ENCODE assay signal across 23 cellular contexts in genomic region chr4:1018147-1019020, GRCh38. TPM values are rescaled to one million over a fixed set of nuclear protein-coding genes. Genes with fewer than 3 reads are reported as not detected.
DNase-seq lines count a peak whose midpoint lies in the region; ATAC-seq and TF ChIP-seq lines count a peak whose summit lies in the region.
"Had no signal": no experiment of that assay in that cellular context is flagged by ENCODE, and none has a peak within 500 bp of the region (broad histone marks: within the 10 kb centered on the region; RNA-seq: fewer than 3 reads in every experiment).

No MANE protein-coding gene starts in this region.

- whole genome bisulfite sequencing in endodermal cell (ENCODE audit: insufficient coverage in 1 of 2, insufficient read length in 1 of 2), 2 experiments: 87 to 90% methylated on average over 11 to 29 of the region's 29 CpGs

- H3K9me3 ChIP-seq in HEK293 (ENCODE audit: control insufficient read depth, insufficient read depth, low read depth, low read length) (no peaks in the 10 kb centered on the region), endodermal cell (ENCODE audit: control insufficient read depth, low read length) (no peaks in the 10 kb centered on the region)

- H3K27me3 ChIP-seq in endodermal cell (ENCODE audit: control insufficient read depth, insufficient read depth, low read length, poor library complexity, severe bottlenecking): no peaks in the 10 kb centered on the region

- H3K27ac ChIP-seq in HEK293 (ENCODE audit: extremely low read depth, low read depth, low read length): no peak overlapping the region
- peak overlapping the region; percentile 72 for H3K27ac ChIP-seq in VCaP
- no peak overlapping the region for H3K27ac ChIP-seq in endodermal cell (ENCODE audit: low read depth, low read length)

- ATAC-seq in GM18873 (IDR thresholded peaks at IDR 0.05; ENCODE audit: low FRiP score, unreplicated experiment) (no peak), GM19328 (IDR thresholded peaks at IDR 0.05; ENCODE audit: unreplicated experiment) (no peak)
- ATAC-seq: SK-N-SH treated with all-trans-retinoic acid at 6 μM for 48 hours, T-cell had no signal

- H3K9me3 Mint-ChIP-seq in endodermal cell (no peaks in the 10 kb centered on the region), progenitor cell of endocrine pancreas (ENCODE audit: low read depth) (no peaks in the 10 kb centered on the region)
- H3K9me3 Mint-ChIP-seq: CD8-positive, alpha-beta memory T cell; HFFc6; T-cell had no signal

- no peak overlapping the region for H3K9ac ChIP-seq in endodermal cell (ENCODE audit: extremely low read depth, low read length, poor library complexity, severe bottlenecking)

- H3K36me3 ChIP-seq in HEK293 (ENCODE audit: control insufficient read depth in 2 of 2, insufficient read depth in 1 of 2, low read length in 2 of 2): peaks cover 0 to 6% of the 10 kb centered on the region in 2 experiments; a peak in 1 of 3 replicates
- peaks cover 8% of the 10 kb centered on the region for H3K36me3 ChIP-seq in endodermal cell (ENCODE audit: control insufficient read depth, insufficient read depth, low read length)

- DNase-seq in endodermal cell (no peak), progenitor cell of endocrine pancreas (ENCODE audit: low spot score, unreplicated experiment) (no peak), SKM-1 (lab: John Stamatoyannopoulos, UW; ENCODE audit: unreplicated experiment) (no peak), GDM1 (lab: John Stamatoyannopoulos, UW) (no peak)
- DNase-seq: ACHN; C1 segment of cervical spinal cord; Calu3; CD8-positive, alpha-beta memory T cell; DMS153; HFFc6; MV-4-11; NCI-H1105 treated with DMSO at 0.1 percent for 48 hours; NCI-H1694 treated with DMSO at 0.1 percent for 48 hours; NCI-H2107; NCI-H446 treated with DMSO at 0.1 percent for 48 hours; NCI-H69; SIG-M5; T-cell had no signal

- POLR2A ChIA-PET in HEK293 (lab: Yijun Ruan, JAX): no interaction called here

- H3K4me1 ChIP-seq in HEK293 (ENCODE audit: control insufficient read depth, insufficient read depth, low read length): no peaks in the 10 kb centered on the region
- H3K4me1 ChIP-seq in endodermal cell (ENCODE audit: control insufficient read depth, insufficient read depth, low read length): peaks cover 15% of the 10 kb centered on the region

- TF ChIP-seq CTCF in HEK293 (tag by site-specific recombination; IDR thresholded peaks at IDR 0.05) (no peak), VCaP (conservative IDR thresholded peaks at IDR 0.05) (no peak), endodermal cell (conservative IDR thresholded peaks at IDR 0.05) (no peak), progenitor cell of endocrine pancreas (IDR thresholded peaks at IDR 0.05; ENCODE audit: unreplicated experiment) (no peak)

- H3K4me3 Mint-ChIP-seq in endodermal cell (no peak overlapping the region), progenitor cell of endocrine pancreas (ENCODE audit: low read depth) (no peak overlapping the region)
- H3K4me3 Mint-ChIP-seq: CD8-positive, alpha-beta memory T cell; HFFc6; T-cell had no signal

- H3K4me3 ChIP-seq in HEK293 (ENCODE audit: low read depth, low read length) (no peak overlapping the region), endodermal cell (ENCODE audit: low read length) (no peak overlapping the region)

- H3K4me1 Mint-ChIP-seq in endodermal cell (peaks cover 12% of the 10 kb centered on the region), progenitor cell of endocrine pancreas (ENCODE audit: low read depth) (peaks cover 18% of the 10 kb centered on the region)

- CTCF ChIA-PET in HEK293 (lab: Yijun Ruan, JAX): interaction anchor here (0.7 kb wide), 1 partner anchor 334 kb away, joined by 3 read pairs; no protein-coding TSS in a partner anchor

- H3K36me3 Mint-ChIP-seq in endodermal cell (ENCODE audit: low read depth) (peaks cover 8% of the 10 kb centered on the region), progenitor cell of endocrine pancreas (ENCODE audit: insufficient read depth) (peaks cover 3% of the 10 kb centered on the region)
- H3K36me3 Mint-ChIP-seq: T-cell had no signal

- H3K27me3 Mint-ChIP-seq in endodermal cell (ENCODE audit: insufficient read depth) (no peaks in the 10 kb centered on the region), progenitor cell of endocrine pancreas (no peaks in the 10 kb centered on the region)
- H3K27me3 Mint-ChIP-seq: CD8-positive, alpha-beta memory T cell; T-cell had no signal

- peak overlapping the region; percentile 55 for H3K27ac Mint-ChIP-seq in endodermal cell
- peak overlapping the region; percentile 59 for H3K27ac Mint-ChIP-seq in progenitor cell of endocrine pancreas
- H3K27ac Mint-ChIP-seq: HFFc6, T-cell had no signal

TF ChIP-seq in HEK293, 187 proteins besides CTCF, POLR2A, EP300 and RAD21 (continues in another document):
- TF ChIP-seq ZBTB1 (tag by site-specific recombination; IDR thresholded peaks at IDR 0.05): no peak
- TF ChIP-seq GFI1B (tag by site-specific recombination; IDR thresholded peaks at IDR 0.05): no peak
- no peak for TF ChIP-seq KLF17 (tag by site-specific recombination; IDR thresholded peaks at IDR 0.05)
- no peak for TF ChIP-seq ZNF335 (tag by site-specific recombination; conservative IDR thresholded peaks at IDR 0.05)
- no peak for TF ChIP-seq ZBTB11 (tag by site-specific recombination; conservative IDR thresholded peaks at IDR 0.05; ENCODE audit: low read depth)
- TF ChIP-seq ZNF155 (tag by site-specific recombination; IDR thresholded peaks at IDR 0.05): no peak
- no peak for TF ChIP-seq ZNF121 (tag by site-specific recombination; IDR thresholded peaks at IDR 0.05)
- TF ChIP-seq HIC1 (tag by site-specific recombination; IDR thresholded peaks at IDR 0.05): 0 out of 2 replicates have a peak, but pooled peaks have one; percentile 24

RNA-seq across cellular contexts. Expression of gene FGFRL1, which starts 7.0 kb away (rescaled TPM):
- total RNA-seq in endodermal cell: 10 to 100 TPM; 51.0 to 93.3 TPM
- 33.2 TPM for polyA plus RNA-seq in endodermal cell (2013, experiment 1 of 2)
- polyA plus RNA-seq in endodermal cell (2013, experiment 2 of 2): 31.8 TPM
- 121 and 126 TPM in 2 replicates for total RNA-seq in progenitor cell of endocrine pancreas

RNA-seq across cellular contexts. Expression of gene SLC26A1, which starts 25.2 kb away (rescaled TPM):
- total RNA-seq in endodermal cell (1 to 10 TPM in 1 of 2 donors, under 1 TPM in 1; 0.55 to 1.0 TPM), progenitor cell of endocrine pancreas (2.6 and 3.3 TPM in 2 replicates)
- polyA plus RNA-seq in endodermal cell (2013, experiment 1 of 2): 0.21 TPM
- polyA plus RNA-seq in endodermal cell (2013, experiment 2 of 2): 0.08 TPM
- total RNA-seq: CD8-positive, alpha-beta memory T cell had no signal

RNA-seq across cellular contexts. Expression of gene IDUA, which starts 31.5 kb away (rescaled TPM):
- total RNA-seq in endodermal cell: 10 to 100 TPM; 22.4 to 25.6 TPM
- 4.3 TPM for polyA plus RNA-seq in endodermal cell (2013, experiment 1 of 2)
- 3.6 TPM for polyA plus RNA-seq in endodermal cell (2013, experiment 2 of 2)
- 79.4 and 87.0 TPM in 2 replicates for total RNA-seq in progenitor cell of endocrine pancreas

RNA-seq across cellular contexts. Expression of gene DGKQ, which starts 45.0 kb away (rescaled TPM):
- total RNA-seq in endodermal cell (10 to 100 TPM; 26.3 to 31.1 TPM), progenitor cell of endocrine pancreas (21.6 and 24.9 TPM in 2 replicates)
- 7.8 TPM for polyA plus RNA-seq in endodermal cell (2013, experiment 1 of 2)
- polyA plus RNA-seq in endodermal cell (2013, experiment 2 of 2): 8.3 TPM
